15 cellular contexts compared by ENCODE assay signal in the genomic region with DNA sequence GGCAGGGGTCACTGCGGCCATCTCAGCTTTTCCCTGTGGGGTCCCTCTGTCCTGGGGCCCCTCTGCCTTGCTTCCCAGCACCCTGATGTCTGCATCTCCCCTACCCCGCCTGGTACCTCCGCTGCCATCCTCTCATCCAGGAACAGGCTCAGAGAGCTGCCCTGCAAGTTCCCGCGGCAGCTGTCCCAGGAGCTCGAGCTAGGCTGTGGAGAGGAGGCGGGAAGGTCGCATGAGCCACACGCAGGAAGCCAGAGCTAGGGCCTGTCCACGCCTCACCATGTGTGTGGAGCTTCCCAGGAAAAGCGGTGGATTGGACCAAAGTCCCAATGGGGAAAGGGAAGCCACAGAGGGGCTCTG. TPM values are rescaled to one million over a fixed set of nuclear protein-coding genes. Genes with fewer than 3 reads are reported as not detected.
DNase-seq lines count a peak whose midpoint lies in the region; ATAC-seq and TF ChIP-seq lines count a peak whose summit lies in the region.
"Had no signal": no experiment of that assay in that cellular context is flagged by ENCODE, and none has a peak within 500 bp of the region (broad histone marks: within the 10 kb centered on the region; RNA-seq: fewer than 3 reads in every experiment).

No MANE protein-coding gene starts in this region.

- peak overlapping the region; percentile 60 for H3K27ac Mint-ChIP-seq in CD8-positive, alpha-beta T cell
- peak overlapping the region; percentile 57; the same call in 1 of the 2 replicates for H3K27ac Mint-ChIP-seq in WTC11

- intact Hi-C loops in CD8-positive, alpha-beta T cell (cut with DNase I, micrococcal nuclease), result no loop called here
- intact Hi-C loops in right lobe of liver (cut with DNase I), result no loop called here

- no peak for ATAC-seq in CD8-positive, alpha-beta T cell
- no peak for ATAC-seq in WTC11
- ATAC-seq in right lobe of liver, result peak in 3 of 4 donors; percentile 7 to 16 (median 9)
- ATAC-seq in GM19035 (IDR thresholded peaks at IDR 0.05; ENCODE audit: unreplicated experiment), result no peak
- no peak for ATAC-seq in GM19455 (IDR thresholded peaks at IDR 0.05; ENCODE audit: unreplicated experiment)
- ATAC-seq: HCT116, Panc1, Right ventricle myocardium inferior had no signal

- no peaks in the 10 kb centered on the region for H3K4me1 Mint-ChIP-seq in CD8-positive, alpha-beta T cell (ENCODE audit: low read depth)
- peaks cover 4% of the 10 kb centered on the region for H3K4me1 Mint-ChIP-seq in WTC11

- peaks cover 13% of the 10 kb centered on the region for H3K36me3 ChIP-seq in CD8-positive, alpha-beta T cell (ENCODE audit: insufficient read depth, low read length)
- peaks cover 0 to 16% (median 2%) of the 10 kb centered on the region in 4 donors for H3K36me3 ChIP-seq in right lobe of liver

- CTCF ChIA-PET in CD8-positive, alpha-beta T cell (lab: Charles Lee), result interaction anchor here (1.1 to 1.7 kb wide), 3 partner anchors 19 to 54 kb away, joined by 3 read pairs; no protein-coding TSS in a partner anchor
- CTCF ChIA-PET in WTC11 (lab: Charles Lee), result interaction anchor here (0.5 to 4.4 kb wide), 7 partner anchors 11 to 1305 kb away, joined by 3 to 37 read pairs (median 4); a partner anchor contains a TSS

- no peaks in the 10 kb centered on the region for H3K9me3 Mint-ChIP-seq in CD8-positive, alpha-beta T cell
- no peaks in the 10 kb centered on the region for H3K9me3 Mint-ChIP-seq in WTC11

- H3K4me3 Mint-ChIP-seq in CD8-positive, alpha-beta T cell, result no peak overlapping the region
- no peak overlapping the region for H3K4me3 Mint-ChIP-seq in WTC11

- peak; percentile 51 for DNase-seq in DMS 273 (lab: John Stamatoyannopoulos, UW; ENCODE audit: unreplicated experiment)
- no peak for DNase-seq in DMS 273 treated with DMSO at 0.1 percent for 48 hours (lab: John Stamatoyannopoulos, UW)
- no peak for DNase-seq in CD8-positive, alpha-beta T cell
- no peak for DNase-seq in WTC11 (ENCODE audit: low spot score)
- no peak for DNase-seq in right lobe of liver
- no peak for DNase-seq in stimulated activated CD4-positive, alpha-beta T cell treated with anti-CD3 and anti-CD28 coated beads, Interleukin-12 subunit alpha, Interleukin-12 subunit beta, amount 100 ng/mL, for 4 hours
- DNase-seq: NCI-H187 had no signal

- H3K36me3 Mint-ChIP-seq in CD8-positive, alpha-beta T cell, result peaks cover 27% of the 10 kb centered on the region
- peaks cover 10% of the 10 kb centered on the region for H3K36me3 Mint-ChIP-seq in WTC11

- H3K27me3 ChIP-seq in CD8-positive, alpha-beta T cell (ENCODE audit: insufficient read depth, low read length), result no peaks in the 10 kb centered on the region
- no peaks in the 10 kb centered on the region for H3K27me3 ChIP-seq in right lobe of liver

- POLR2A ChIA-PET in CD8-positive, alpha-beta T cell (lab: Charles Lee), result interaction anchor here (0.8 to 1.5 kb wide), 3 partner anchors 11 to 19 kb away, joined by 3 to 6 read pairs (median 4); a partner anchor contains a TSS
- POLR2A ChIA-PET in WTC11 (lab: Charles Lee), result interaction anchor here (0.6 to 2.0 kb wide), 2 partner anchors 24 to 71 kb away, joined by 3 to 4 read pairs; no protein-coding TSS in a partner anchor

- TF ChIP-seq POLR2A in right lobe of liver (IDR thresholded peaks at IDR 0.05), result no peak

- no peak overlapping the region for H3K4me3 ChIP-seq in CD8-positive, alpha-beta T cell (ENCODE audit: low read depth, low read length)
- no peak overlapping the region for H3K4me3 ChIP-seq in right lobe of liver
- H3K4me3 ChIP-seq: SK-N-MC had no signal

- 39% methylated on average over 8 of the region's 11 CpGs for WGBS in right lobe of liver (ENCODE audit: insufficient coverage, low coverage, low lambda C conversion rate, missing lambda C conversion rate)

- TF ChIP-seq CTCF in CD8-positive, alpha-beta T cell (IDR thresholded peaks at IDR 0.05), result no peak
- TF ChIP-seq CTCF in WTC11 (IDR thresholded peaks at IDR 0.05), result no peak
- no peak for TF ChIP-seq CTCF in right lobe of liver (IDR thresholded peaks at IDR 0.05)

- H3K27ac ChIP-seq in CD8-positive, alpha-beta T cell (ENCODE audit: low read depth, low read length), result no peak overlapping the region
- H3K27ac ChIP-seq in right lobe of liver, result no peak overlapping the region
- H3K27ac ChIP-seq: 22Rv1, HL-60, SK-N-MC had no signal

- no peaks in the 10 kb centered on the region for H3K27me3 Mint-ChIP-seq in CD8-positive, alpha-beta T cell (ENCODE audit: low read depth)
- no peaks in the 10 kb centered on the region for H3K27me3 Mint-ChIP-seq in WTC11 (ENCODE audit: low read depth)

- H3K9me3 ChIP-seq in CD8-positive, alpha-beta T cell (ENCODE audit: low read length), result no peaks in the 10 kb centered on the region
- no peaks in the 10 kb centered on the region for H3K9me3 ChIP-seq in right lobe of liver

- no peaks in the 10 kb centered on the region for H3K4me1 ChIP-seq in CD8-positive, alpha-beta T cell (ENCODE audit: insufficient read depth, low read length)
- no peaks in the 10 kb centered on the region for H3K4me1 ChIP-seq in right lobe of liver

TF ChIP-seq in WTC11, 78 proteins besides CTCF, POLR2A, EP300 and RAD21 (continues in another document):
- TF ChIP-seq, protein P1, sequence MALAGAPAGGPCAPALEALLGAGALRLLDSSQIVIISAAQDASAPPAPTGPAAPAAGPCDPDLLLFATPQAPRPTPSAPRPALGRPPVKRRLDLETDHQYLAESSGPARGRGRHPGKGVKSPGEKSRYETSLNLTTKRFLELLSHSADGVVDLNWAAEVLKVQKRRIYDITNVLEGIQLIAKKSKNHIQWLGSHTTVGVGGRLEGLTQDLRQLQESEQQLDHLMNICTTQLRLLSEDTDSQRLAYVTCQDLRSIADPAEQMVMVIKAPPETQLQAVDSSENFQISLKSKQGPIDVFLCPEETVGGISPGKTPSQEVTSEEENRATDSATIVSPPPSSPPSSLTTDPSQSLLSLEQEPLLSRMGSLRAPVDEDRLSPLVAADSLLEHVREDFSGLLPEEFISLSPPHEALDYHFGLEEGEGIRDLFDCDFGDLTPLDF (CRISPR knock-in tag; IDR thresholded peaks at IDR 0.05), result no peak
- TF ChIP-seq, protein P2, sequence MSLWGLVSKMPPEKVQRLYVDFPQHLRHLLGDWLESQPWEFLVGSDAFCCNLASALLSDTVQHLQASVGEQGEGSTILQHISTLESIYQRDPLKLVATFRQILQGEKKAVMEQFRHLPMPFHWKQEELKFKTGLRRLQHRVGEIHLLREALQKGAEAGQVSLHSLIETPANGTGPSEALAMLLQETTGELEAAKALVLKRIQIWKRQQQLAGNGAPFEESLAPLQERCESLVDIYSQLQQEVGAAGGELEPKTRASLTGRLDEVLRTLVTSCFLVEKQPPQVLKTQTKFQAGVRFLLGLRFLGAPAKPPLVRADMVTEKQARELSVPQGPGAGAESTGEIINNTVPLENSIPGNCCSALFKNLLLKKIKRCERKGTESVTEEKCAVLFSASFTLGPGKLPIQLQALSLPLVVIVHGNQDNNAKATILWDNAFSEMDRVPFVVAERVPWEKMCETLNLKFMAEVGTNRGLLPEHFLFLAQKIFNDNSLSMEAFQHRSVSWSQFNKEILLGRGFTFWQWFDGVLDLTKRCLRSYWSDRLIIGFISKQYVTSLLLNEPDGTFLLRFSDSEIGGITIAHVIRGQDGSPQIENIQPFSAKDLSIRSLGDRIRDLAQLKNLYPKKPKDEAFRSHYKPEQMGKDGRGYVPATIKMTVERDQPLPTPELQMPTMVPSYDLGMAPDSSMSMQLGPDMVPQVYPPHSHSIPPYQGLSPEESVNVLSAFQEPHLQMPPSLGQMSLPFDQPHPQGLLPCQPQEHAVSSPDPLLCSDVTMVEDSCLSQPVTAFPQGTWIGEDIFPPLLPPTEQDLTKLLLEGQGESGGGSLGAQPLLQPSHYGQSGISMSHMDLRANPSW (CRISPR knock-in tag; conservative IDR thresholded peaks at IDR 0.05; ENCODE audit: low read depth), result no peak
- TF ChIP-seq, protein P3, sequence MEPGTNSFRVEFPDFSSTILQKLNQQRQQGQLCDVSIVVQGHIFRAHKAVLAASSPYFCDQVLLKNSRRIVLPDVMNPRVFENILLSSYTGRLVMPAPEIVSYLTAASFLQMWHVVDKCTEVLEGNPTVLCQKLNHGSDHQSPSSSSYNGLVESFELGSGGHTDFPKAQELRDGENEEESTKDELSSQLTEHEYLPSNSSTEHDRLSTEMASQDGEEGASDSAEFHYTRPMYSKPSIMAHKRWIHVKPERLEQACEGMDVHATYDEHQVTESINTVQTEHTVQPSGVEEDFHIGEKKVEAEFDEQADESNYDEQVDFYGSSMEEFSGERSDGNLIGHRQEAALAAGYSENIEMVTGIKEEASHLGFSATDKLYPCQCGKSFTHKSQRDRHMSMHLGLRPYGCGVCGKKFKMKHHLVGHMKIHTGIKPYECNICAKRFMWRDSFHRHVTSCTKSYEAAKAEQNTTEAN (CRISPR knock-in tag; IDR thresholded peaks at IDR 0.05), result no peak
- TF ChIP-seq SP1 (CRISPR knock-in tag; conservative IDR thresholded peaks at IDR 0.05), result no peak
- TF ChIP-seq, protein P4, sequence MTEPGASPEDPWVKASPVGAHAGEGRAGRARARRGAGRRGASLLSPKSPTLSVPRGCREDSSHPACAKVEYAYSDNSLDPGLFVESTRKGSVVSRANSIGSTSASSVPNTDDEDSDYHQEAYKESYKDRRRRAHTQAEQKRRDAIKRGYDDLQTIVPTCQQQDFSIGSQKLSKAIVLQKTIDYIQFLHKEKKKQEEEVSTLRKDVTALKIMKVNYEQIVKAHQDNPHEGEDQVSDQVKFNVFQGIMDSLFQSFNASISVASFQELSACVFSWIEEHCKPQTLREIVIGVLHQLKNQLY (CRISPR knock-in tag; IDR thresholded peaks at IDR 0.05), result no peak
- no peak for TF ChIP-seq CBFB (CRISPR knock-in tag; IDR thresholded peaks at IDR 0.05; ENCODE audit: low read depth)
- no peak for TF ChIP-seq RELA (CRISPR knock-in tag; IDR thresholded peaks at IDR 0.05; ENCODE audit: borderline replicate concordance)
- TF ChIP-seq, protein P5, sequence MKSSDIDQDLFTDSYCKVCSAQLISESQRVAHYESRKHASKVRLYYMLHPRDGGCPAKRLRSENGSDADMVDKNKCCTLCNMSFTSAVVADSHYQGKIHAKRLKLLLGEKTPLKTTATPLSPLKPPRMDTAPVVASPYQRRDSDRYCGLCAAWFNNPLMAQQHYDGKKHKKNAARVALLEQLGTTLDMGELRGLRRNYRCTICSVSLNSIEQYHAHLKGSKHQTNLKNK (CRISPR knock-in tag; IDR thresholded peaks at IDR 0.05), result no peak
- TF ChIP-seq, protein P6, sequence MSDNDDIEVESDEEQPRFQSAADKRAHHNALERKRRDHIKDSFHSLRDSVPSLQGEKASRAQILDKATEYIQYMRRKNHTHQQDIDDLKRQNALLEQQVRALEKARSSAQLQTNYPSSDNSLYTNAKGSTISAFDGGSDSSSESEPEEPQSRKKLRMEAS (CRISPR knock-in tag; IDR thresholded peaks at IDR 0.05), result no peak

RNA-seq across cellular contexts. Expression of a gene that starts 12.5 kb away (rescaled TPM):
- total RNA-seq in CD8-positive, alpha-beta T cell, result 10 to 100 TPM; 25.0 to 26.1 TPM
- 5.5 to 11.0 TPM (median 7.9 TPM) in 3 replicates for total RNA-seq in WTC11 (2021)
- 1 to 10 TPM in 5 of 6 experiments, under 1 TPM in 1; 0.31 to 7.3 (median 4.7) TPM for total RNA-seq in right lobe of liver

RNA-seq across cellular contexts. Expression of a gene that starts 23.3 kb away (rescaled TPM):
- 10 to 100 TPM; 27.5 to 38.3 TPM for total RNA-seq in CD8-positive, alpha-beta T cell
- total RNA-seq in WTC11 (2021) (14.8 to 19.9 TPM (median 18.2 TPM) in 3 replicates), right lobe of liver (1 to 10 TPM; 6.0 to 8.6 (median 7.3) TPM)

RNA-seq across cellular contexts. Expression of a gene that starts 42.7 kb away (rescaled TPM):
- 1 to 10 TPM; 1.1 to 1.2 TPM for total RNA-seq in CD8-positive, alpha-beta T cell
- 1.2 to 2.3 TPM (median 2.0 TPM) in 3 replicates for total RNA-seq in WTC11 (2021)
- 1 to 10 TPM in 2 of 6 experiments, under 1 TPM in 4; 0.06 to 3.2 (median 0.81) TPM for total RNA-seq in right lobe of liver

Comparison
In these comparisons a context has a peak if more than half of its experiments do, and no peak if none do; other contexts are left out.
1. ATAC-seq: peak in right lobe of liver (3 of 4); none in CD8-positive, alpha-beta T cell (single experiment), WTC11 (single experiment), GM19035 (single experiment) and GM19455 (single experiment).